8 cellular contexts compared by ENCODE assay signal in genomic region chr1:32179443-32180185, GRCh38. TPM values are rescaled to one million over a fixed set of nuclear protein-coding genes. Genes with fewer than 3 reads are reported as not detected.
DNase-seq lines count a peak whose midpoint lies in the region; ATAC-seq and TF ChIP-seq lines count a peak whose summit lies in the region.

TSS of gene TXLNA (plus strand) at chr1:32179675. CDS start at chr1:32180346, 671 bp downstream.

- H3K27me3 Mint-ChIP-seq in brain, result peaks cover 7% of the 10 kb centered on the region

- H3K4me1 ChIP-seq in iPS-15b (ENCODE audit: control insufficient read depth, insufficient read depth, low read length) (peaks cover 11% of the 10 kb centered on the region), skeletal muscle satellite cell (ENCODE audit: control insufficient read depth, insufficient read depth, low read length) (peaks cover 25% of the 10 kb centered on the region)

- peaks cover 20% of the 10 kb centered on the region for H3K36me3 ChIP-seq in iPS-15b (ENCODE audit: control insufficient read depth, insufficient read depth, low read length)
- peaks cover 18% of the 10 kb centered on the region for H3K36me3 ChIP-seq in skeletal muscle satellite cell (ENCODE audit: insufficient read depth, low read length)

- H3K9ac ChIP-seq in iPS-15b (ENCODE audit: low read depth, low read length) (peak within 1 kb of the TSS; percentile 90), skeletal muscle satellite cell (ENCODE audit: low read depth, low read length) (peak within 1 kb of the TSS; percentile 96)

- H3K4me3 Mint-ChIP-seq in brain, result peak within 1 kb of the TSS; percentile 92 to 97 (median 97)

- TF ChIP-seq CTCF in brain (conservative IDR thresholded peaks at IDR 0.05), result peak in 1 of 2 experiments; percentile 34

- ATAC-seq in GM18520 (IDR thresholded peaks at IDR 0.05; ENCODE audit: unreplicated experiment) (peak; percentile 64), HG03060 (IDR thresholded peaks at IDR 0.05; ENCODE audit: low read depth, unreplicated experiment) (peak; percentile 68)

- peak within 1 kb of the TSS; percentile 94 to 99 (median 98) for H3K27ac Mint-ChIP-seq in brain

- H3K4me2 ChIP-seq in skeletal muscle satellite cell (ENCODE audit: low read length), result peak within 1 kb of the TSS; percentile 88

- H3K27me3 ChIP-seq in iPS-15b (ENCODE audit: control insufficient read depth, insufficient read depth, low read length) (no peaks in the 10 kb centered on the region), skeletal muscle satellite cell (ENCODE audit: control insufficient read depth, insufficient read depth, low read length) (no peaks in the 10 kb centered on the region)

- no peaks in the 10 kb centered on the region for H3K9me3 Mint-ChIP-seq in brain

- H3K36me3 Mint-ChIP-seq in brain, result peaks cover 36% of the 10 kb centered on the region

- H3K4me3 ChIP-seq in iPS-15b (ENCODE audit: low read depth, low read length) (peak within 1 kb of the TSS; percentile 81), skeletal muscle satellite cell (ENCODE audit: low read length) (peak within 1 kb of the TSS; percentile 76)

- peak; percentile 88 for DNase-seq in 8988T
- DNase-seq in NCI-H2107 treated with DMSO at 0.1 percent for 48 hours (lab: John Stamatoyannopoulos, UW; ENCODE audit: unreplicated experiment), result peak; percentile 93
- peak; percentile 95 for DNase-seq in UCSD-AML1 (lab: John Stamatoyannopoulos, UW; ENCODE audit: unreplicated experiment)

- H3K4me1 Mint-ChIP-seq in brain, result peaks cover 50% of the 10 kb centered on the region

- no peaks in the 10 kb centered on the region for H3K9me3 ChIP-seq in iPS-15b (ENCODE audit: control insufficient read depth, insufficient read depth, low read length)
- H3K9me3 ChIP-seq in skeletal muscle satellite cell (replicated peaks; ENCODE audit: low read length), result no peaks in the 10 kb centered on the region

RNA-seq across cellular contexts. Expression of gene TXLNA, which starts in this region (rescaled TPM):
- polyA plus RNA-seq in brain (ENCODE audit: insufficient read depth, low read depth, low replicate concordance), result 36.3 TPM
- 69.0 and 79.9 TPM in 2 replicates for total RNA-seq in skeletal muscle satellite cell (2012; rRNA removed)

Comparison
In these comparisons a context has a peak if more than half of its experiments do, and no peak if none do; other contexts are left out.
1. Peak in every context shown above with its lines: DNase-seq, ATAC-seq and H3K4me3 ChIP-seq.